Comparison of ENCODE assay signal across 8 cellular contexts in the genomic region with DNA sequence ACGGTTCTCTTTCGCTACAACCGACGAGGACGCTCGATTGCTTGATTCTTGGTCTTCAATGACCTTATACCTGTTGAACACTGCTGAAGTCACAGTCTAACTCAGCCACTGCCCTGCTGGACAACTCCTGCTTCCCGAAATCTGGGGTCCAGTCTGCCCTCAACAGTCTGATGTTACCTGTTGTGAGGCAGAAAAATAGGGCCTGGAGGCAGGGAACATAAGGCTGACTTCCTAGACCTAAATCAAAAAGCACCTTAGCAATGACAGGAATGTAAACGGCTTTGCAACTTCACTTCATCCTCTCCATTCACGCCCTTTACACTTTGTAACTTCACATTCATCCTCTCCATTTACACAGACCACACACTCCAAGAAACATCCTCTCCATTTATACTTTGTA. TPM values are rescaled to one million over a fixed set of nuclear protein-coding genes. Genes with fewer than 3 reads are reported as not detected.
DNase-seq lines count a peak whose midpoint lies in the region; ATAC-seq and TF ChIP-seq lines count a peak whose summit lies in the region.

No MANE protein-coding gene starts in this region.

- ATAC-seq in GM19023 (IDR thresholded peaks at IDR 0.05; ENCODE audit: unreplicated experiment) (no peak), GM21367 (IDR thresholded peaks at IDR 0.05; ENCODE audit: unreplicated experiment) (no peak), GM21723 (IDR thresholded peaks at IDR 0.05; ENCODE audit: unreplicated experiment) (no peak)

- DNase-seq in EL (peak; percentile 13), Peyer's patch (no peak), epithelial cell of proximal tubule (ENCODE audit: low read depth) (no peak), ovary (no peak), D341Med (ENCODE audit: low spot score) (no peak)

- H3K4me3 ChIP-seq in Peyer's patch (peak overlapping the region; percentile 68 to 93 (median 81)), epithelial cell of proximal tubule (ENCODE audit: low read depth, low read length) (peak overlapping the region; percentile 73), ovary (peak overlapping the region; percentile 68)

- H3K4me1 ChIP-seq in Peyer's patch, result peaks cover 3 to 23% (median 15%) of the 10 kb centered on the region in 4 donors
- H3K4me1 ChIP-seq in ovary (ENCODE audit: insufficient read depth), result peaks cover 4% of the 10 kb centered on the region

- no peaks in the 10 kb centered on the region for H3K9me3 ChIP-seq in Peyer's patch
- H3K9me3 ChIP-seq in ovary, result no peaks in the 10 kb centered on the region

- TF ChIP-seq EP300 in ovary (IDR thresholded peaks at IDR 0.05), result no peak

- TF ChIP-seq CTCF in Peyer's patch (IDR thresholded peaks at IDR 0.05) (no peak), epithelial cell of proximal tubule (conservative IDR thresholded peaks at IDR 0.05; ENCODE audit: low read depth, low read length) (no peak), ovary (IDR thresholded peaks at IDR 0.05) (no peak)

- 3 to 5% (median 5%) methylated on average over 9 of the region's 9 CpGs for WGBS in ovary, 3 donors

- H3K36me3 ChIP-seq in Peyer's patch (no peaks in the 10 kb centered on the region), ovary (no peaks in the 10 kb centered on the region)

- H3K27me3 ChIP-seq in Peyer's patch (no peaks in the 10 kb centered on the region), ovary (no peaks in the 10 kb centered on the region)

- TF ChIP-seq POLR2A in Peyer's patch (IDR thresholded peaks at IDR 0.05) (peak in 1 of 2 donors; percentile 1), ovary (IDR thresholded peaks at IDR 0.05) (no peak)

- intact Hi-C loops in ovary (cut with DNase I), result loop anchor here in 1 of 4 donors (5.0 kb wide), 1 partner anchor 74 kb away; no protein-coding TSS in a partner anchor

- H3K27ac ChIP-seq in Peyer's patch, result peak overlapping the region; percentile 47 to 88 (median 74)
- no peak overlapping the region for H3K27ac ChIP-seq in ovary

RNA-seq across cellular contexts. Expression of a gene that starts 0.6 kb away (rescaled TPM):
- total RNA-seq in Peyer's patch (100 to 1,000 TPM in 3 of 4 donors, 10 to 100 TPM in 1; 27.2 to 149 (median 141) TPM), epithelial cell of proximal tubule (35.1 and 43.5 TPM in 2 replicates), ovary (10 to 100 TPM; 15.5 to 36.7 (median 26.3) TPM)
- 10 to 100 TPM; 17.2 to 37.2 TPM for polyA plus RNA-seq in ovary

RNA-seq across cellular contexts. Expression of a gene that starts 19.1 kb away (rescaled TPM):
- 100 to 1,000 TPM in 1 of 4 donors, 10 to 100 TPM in 3; 23.9 to 120 (median 36.3) TPM for total RNA-seq in Peyer's patch
- total RNA-seq in epithelial cell of proximal tubule, result 20.0 and 37.5 TPM in 2 replicates
- total RNA-seq in ovary, result 10 to 100 TPM; 14.8 to 21.6 (median 19.9) TPM
- 10 to 100 TPM; 11.2 to 15.2 TPM for polyA plus RNA-seq in ovary

RNA-seq across cellular contexts. Expression of a gene that starts 47.7 kb away (rescaled TPM):
- total RNA-seq in Peyer's patch (under 1 TPM in 2 of 4 donors, not detected in 2; 0.27 to 0.57 TPM), epithelial cell of proximal tubule (1.4 and 2.2 TPM in 2 replicates), ovary (1 to 10 TPM in 1 of 7 donors, under 1 TPM in 5, not detected in 1; 0.12 to 2.4 (median 0.35) TPM)
- under 1 TPM; 0.53 to 0.95 TPM for polyA plus RNA-seq in ovary

Comparison
In these comparisons a context has a peak if more than half of its experiments do, and no peak if none do; other contexts are left out.
1. H3K27ac ChIP-seq: peak in Peyer's patch (4 of 4); none in ovary (0 of 2).
2. Peak in every context shown above with its lines, with median percentiles within 50 percentile points of each other: H3K4me3 ChIP-seq.